In the genomic region with DNA sequence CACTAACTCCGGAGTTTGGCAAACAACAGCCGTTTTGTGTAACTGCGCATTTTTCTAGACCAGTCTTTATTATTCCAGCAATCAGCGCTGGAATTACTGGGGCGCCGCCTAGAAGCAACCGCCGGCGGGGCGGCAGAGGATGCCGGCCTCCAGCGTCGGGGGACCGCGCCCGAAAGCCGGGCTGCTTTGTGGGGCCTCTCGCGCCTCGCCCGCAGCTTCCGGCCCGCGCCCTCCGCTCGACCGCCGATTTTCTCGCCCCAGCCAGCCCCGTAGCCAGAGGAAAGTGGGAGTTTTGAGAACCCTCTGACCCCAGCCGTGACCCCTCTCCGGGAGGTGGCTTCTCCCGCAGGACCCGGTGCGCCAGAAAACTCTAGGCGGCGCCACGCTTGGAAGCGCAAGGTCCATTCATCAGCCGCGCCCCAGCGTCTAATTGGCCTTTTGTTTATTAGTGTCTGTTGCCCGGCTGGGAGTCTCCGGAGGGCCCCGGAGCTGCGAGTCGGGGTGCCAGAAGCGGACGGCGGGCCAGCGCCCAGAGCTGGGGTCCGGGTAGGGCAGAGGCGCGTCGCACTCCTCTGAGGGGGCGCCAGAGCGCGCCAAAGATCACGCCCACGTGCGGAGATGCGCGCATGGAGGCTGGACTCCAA, we compare ENCODE assay signal across 1 cellular context.
TF ChIP-seq lines count a peak whose summit lies in the region.

No MANE protein-coding gene starts in this region.

TF ChIP-seq in WTC11, 78 proteins besides CTCF, POLR2A, EP300 and RAD21 (continued from another document):
- TF ChIP-seq MYBL2 (CRISPR knock-in tag; IDR thresholded peaks at IDR 0.05) (peak; percentile 81), ZNF232 (CRISPR knock-in tag; IDR thresholded peaks at IDR 0.05) (0 out of 2 replicates have a peak, but pooled peaks have one; percentile 41), NR2C2 (CRISPR knock-in tag; IDR thresholded peaks at IDR 0.05) (no peak), FOXJ3 (CRISPR knock-in tag; IDR thresholded peaks at IDR 0.05; ENCODE audit: borderline replicate concordance) (no peak), JUN (CRISPR knock-in tag; IDR thresholded peaks at IDR 0.05) (0 out of 2 replicates have a peak, but pooled peaks have one; percentile 50), TEAD1 (CRISPR knock-in tag; IDR thresholded peaks at IDR 0.05) (no peak), FOXP1 (CRISPR knock-in tag; IDR thresholded peaks at IDR 0.05; ENCODE audit: borderline replicate concordance) (peak; percentile 73; the same call in 1 of the 2 replicates), ZSCAN18 (CRISPR knock-in tag; IDR thresholded peaks at IDR 0.05) (no peak), ZBTB43 (CRISPR knock-in tag; IDR thresholded peaks at IDR 0.05) (peak; percentile 81), JAZF1 (CRISPR knock-in tag; IDR thresholded peaks at IDR 0.05) (no peak), NR3C1 (CRISPR knock-in tag; conservative IDR thresholded peaks at IDR 0.05; ENCODE audit: low read depth) (no peak), NFE2L1 (CRISPR knock-in tag; IDR thresholded peaks at IDR 0.05) (peak; percentile 75; the same call in 1 of the 2 replicates), HMGXB4 (CRISPR knock-in tag; IDR thresholded peaks at IDR 0.05) (peak; percentile 35; the same call in 1 of the 2 replicates), OVOL2 (CRISPR knock-in tag; IDR thresholded peaks at IDR 0.05; ENCODE audit: borderline replicate concordance) (no peak), SP1 (CRISPR knock-in tag; conservative IDR thresholded peaks at IDR 0.05) (0 out of 2 replicates have a peak, but pooled peaks have one; percentile 38)
- TF ChIP-seq, protein P1, sequence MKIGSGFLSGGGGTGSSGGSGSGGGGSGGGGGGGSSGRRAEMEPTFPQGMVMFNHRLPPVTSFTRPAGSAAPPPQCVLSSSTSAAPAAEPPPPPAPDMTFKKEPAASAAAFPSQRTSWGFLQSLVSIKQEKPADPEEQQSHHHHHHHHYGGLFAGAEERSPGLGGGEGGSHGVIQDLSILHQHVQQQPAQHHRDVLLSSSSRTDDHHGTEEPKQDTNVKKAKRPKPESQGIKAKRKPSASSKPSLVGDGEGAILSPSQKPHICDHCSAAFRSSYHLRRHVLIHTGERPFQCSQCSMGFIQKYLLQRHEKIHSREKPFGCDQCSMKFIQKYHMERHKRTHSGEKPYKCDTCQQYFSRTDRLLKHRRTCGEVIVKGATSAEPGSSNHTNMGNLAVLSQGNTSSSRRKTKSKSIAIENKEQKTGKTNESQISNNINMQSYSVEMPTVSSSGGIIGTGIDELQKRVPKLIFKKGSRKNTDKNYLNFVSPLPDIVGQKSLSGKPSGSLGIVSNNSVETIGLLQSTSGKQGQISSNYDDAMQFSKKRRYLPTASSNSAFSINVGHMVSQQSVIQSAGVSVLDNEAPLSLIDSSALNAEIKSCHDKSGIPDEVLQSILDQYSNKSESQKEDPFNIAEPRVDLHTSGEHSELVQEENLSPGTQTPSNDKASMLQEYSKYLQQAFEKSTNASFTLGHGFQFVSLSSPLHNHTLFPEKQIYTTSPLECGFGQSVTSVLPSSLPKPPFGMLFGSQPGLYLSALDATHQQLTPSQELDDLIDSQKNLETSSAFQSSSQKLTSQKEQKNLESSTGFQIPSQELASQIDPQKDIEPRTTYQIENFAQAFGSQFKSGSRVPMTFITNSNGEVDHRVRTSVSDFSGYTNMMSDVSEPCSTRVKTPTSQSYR (CRISPR knock-in tag; IDR thresholded peaks at IDR 0.05): peak; percentile 86
- TF ChIP-seq, protein P2, sequence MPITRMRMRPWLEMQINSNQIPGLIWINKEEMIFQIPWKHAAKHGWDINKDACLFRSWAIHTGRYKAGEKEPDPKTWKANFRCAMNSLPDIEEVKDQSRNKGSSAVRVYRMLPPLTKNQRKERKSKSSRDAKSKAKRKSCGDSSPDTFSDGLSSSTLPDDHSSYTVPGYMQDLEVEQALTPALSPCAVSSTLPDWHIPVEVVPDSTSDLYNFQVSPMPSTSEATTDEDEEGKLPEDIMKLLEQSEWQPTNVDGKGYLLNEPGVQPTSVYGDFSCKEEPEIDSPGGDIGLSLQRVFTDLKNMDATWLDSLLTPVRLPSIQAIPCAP (CRISPR knock-in tag; IDR thresholded peaks at IDR 0.05): 0 out of 2 replicates have a peak, but pooled peaks have one; percentile 27
